ENCODE assay signal across 8 cellular contexts in the genomic region with DNA sequence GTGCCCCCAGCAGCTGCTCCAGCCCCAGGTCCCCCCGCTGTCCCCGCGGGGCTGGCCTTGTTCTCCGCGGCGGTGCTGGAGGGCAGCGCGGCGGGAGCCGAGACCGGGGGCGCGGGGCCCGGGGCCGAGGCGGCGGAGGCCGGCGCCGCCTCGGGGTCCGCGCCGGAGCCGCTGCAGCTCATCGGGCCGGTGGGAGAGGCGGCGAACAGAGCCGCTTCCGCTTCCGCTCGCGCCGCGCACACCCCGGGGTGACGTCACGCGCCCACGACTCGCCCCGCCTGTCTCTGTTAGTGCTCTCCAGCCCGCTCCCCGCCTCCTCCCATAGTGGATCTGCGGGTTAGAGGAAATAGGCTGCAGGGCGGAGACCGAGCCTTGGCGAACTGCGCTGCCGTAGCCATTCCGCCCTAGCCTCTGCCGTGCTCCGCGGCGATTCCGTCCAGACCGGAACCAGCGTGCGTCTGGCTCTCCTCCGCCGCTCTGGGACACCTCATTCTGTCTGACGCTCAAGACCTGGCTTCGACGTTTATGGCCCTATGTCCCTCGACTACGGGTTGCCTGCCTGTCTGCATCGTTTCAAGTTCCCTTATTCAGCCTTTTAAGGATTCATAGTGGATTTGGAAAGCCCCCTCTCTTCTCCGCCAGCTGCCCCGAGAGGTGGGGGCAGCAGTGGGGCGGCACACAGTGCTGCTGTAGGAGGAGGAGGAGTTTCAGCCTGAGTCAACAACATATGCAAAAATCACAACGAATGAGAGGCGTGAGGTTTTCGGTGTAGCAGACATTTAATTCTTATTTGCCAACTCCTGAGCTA. TPM values are rescaled to one million over a fixed set of nuclear protein-coding genes. Genes with fewer than 3 reads are reported as not detected.
DNase-seq lines count a peak whose midpoint lies in the region; ATAC-seq and TF ChIP-seq lines count a peak whose summit lies in the region.

A gene (minus strand): TSS at position 209 of the 808 bp plus-strand sequence. CDS start 27 bp downstream, at position 182.

- H3K27ac ChIP-seq in heart right ventricle (peak within 1 kb of the TSS; percentile 89 to 100 (median 98)), upper lobe of right lung (peak within 1 kb of the TSS; percentile 99)

- H3K9me3 ChIP-seq in heart right ventricle (no peaks in the 10 kb centered on the region), upper lobe of right lung (no peaks in the 10 kb centered on the region)

- TF ChIP-seq CTCF in heart right ventricle (IDR thresholded peaks at IDR 0.05): no peak
- TF ChIP-seq CTCF in progenitor cell of endocrine pancreas (IDR thresholded peaks at IDR 0.05; ENCODE audit: unreplicated experiment): no peak
- no peak for TF ChIP-seq CTCF in upper lobe of right lung (IDR thresholded peaks at IDR 0.05)

- no peaks in the 10 kb centered on the region for H3K27me3 Mint-ChIP-seq in T-helper 1 cell treated with Interleukin-12 subunit alpha and Interleukin-12 subunit beta and Interleukin-4 antibody, amounts not matched to agents 30 μg/mL and 1 μg/mL, for 36 hours (ENCODE audit: low read depth)
- H3K27me3 Mint-ChIP-seq in progenitor cell of endocrine pancreas: no peaks in the 10 kb centered on the region

- ATAC-seq in GM18498 (IDR thresholded peaks at IDR 0.05; ENCODE audit: unreplicated experiment) (peak; percentile 94), HG02885 (IDR thresholded peaks at IDR 0.05; ENCODE audit: poor library complexity, unreplicated experiment) (peak; percentile 92), heart right ventricle (peak; percentile 94 to 97 (median 96)), upper lobe of right lung (peak; percentile 96)

- peak; percentile 71 for DNase-seq in NCI-H1694 treated with DMSO at 0.1 percent for 48 hours (lab: John Stamatoyannopoulos, UW)
- DNase-seq in amniotic stem cell (lab: John Stamatoyannopoulos, UW): peak; percentile 95
- peak; percentile 98 for DNase-seq in heart right ventricle
- peak; percentile 87 for DNase-seq in progenitor cell of endocrine pancreas (ENCODE audit: low spot score, unreplicated experiment)
- DNase-seq in upper lobe of right lung: peak; percentile 99

- H3K4me3 Mint-ChIP-seq in T-helper 1 cell treated with Interleukin-12 subunit alpha and Interleukin-12 subunit beta and Interleukin-4 antibody, amounts not matched to agents 30 μg/mL and 1 μg/mL, for 36 hours: peak within 1 kb of the TSS; percentile 95
- peak within 1 kb of the TSS; percentile 82 for H3K4me3 Mint-ChIP-seq in progenitor cell of endocrine pancreas (ENCODE audit: low read depth)

- H3K4me3 ChIP-seq in heart right ventricle (peak within 1 kb of the TSS; percentile 57 to 82 (median 74)), upper lobe of right lung (peak within 1 kb of the TSS; percentile 75)

- H3K4me1 Mint-ChIP-seq in T-helper 1 cell treated with Interleukin-12 subunit alpha and Interleukin-12 subunit beta and Interleukin-4 antibody, amounts not matched to agents 30 μg/mL and 1 μg/mL, for 36 hours (ENCODE audit: low read depth): peaks cover 34% of the 10 kb centered on the region
- peaks cover 12% of the 10 kb centered on the region for H3K4me1 Mint-ChIP-seq in progenitor cell of endocrine pancreas (ENCODE audit: low read depth)

- peak within 1 kb of the TSS; percentile 95 for H3K27ac Mint-ChIP-seq in T-helper 1 cell treated with Interleukin-12 subunit alpha and Interleukin-12 subunit beta and Interleukin-4 antibody, amounts not matched to agents 30 μg/mL and 1 μg/mL, for 36 hours
- H3K27ac Mint-ChIP-seq in progenitor cell of endocrine pancreas: peak within 1 kb of the TSS; percentile 93

- WGBS in heart right ventricle, 2 donors: 0% methylated on average over 74 of the region's 74 CpGs

- H3K36me3 ChIP-seq in heart right ventricle (peaks cover 3 to 81% (median 44%) of the 10 kb centered on the region in 9 donors), upper lobe of right lung (peaks cover 66% of the 10 kb centered on the region)

- peaks cover 47% of the 10 kb centered on the region for H3K36me3 Mint-ChIP-seq in T-helper 1 cell treated with Interleukin-12 subunit alpha and Interleukin-12 subunit beta and Interleukin-4 antibody, amounts not matched to agents 30 μg/mL and 1 μg/mL, for 36 hours (ENCODE audit: low read depth)
- peaks cover 21% of the 10 kb centered on the region for H3K36me3 Mint-ChIP-seq in progenitor cell of endocrine pancreas (ENCODE audit: insufficient read depth)

- H3K27me3 ChIP-seq in heart right ventricle (no peaks in the 10 kb centered on the region), upper lobe of right lung (no peaks in the 10 kb centered on the region)

- H3K4me1 ChIP-seq in heart right ventricle (peaks cover 11 to 64% (median 40%) of the 10 kb centered on the region in 9 donors), upper lobe of right lung (peaks cover 26% of the 10 kb centered on the region)

- intact Hi-C loops in heart right ventricle (cut with DNase I) (loop anchor here in 4 of 10 donors (1.0 to 10.0 kb wide), 5 partner anchors 40 to 71 kb away; a partner anchor contains a TSS), upper lobe of right lung (cut with DNase I) (no loop called here)

- H3K9me3 Mint-ChIP-seq in T-helper 1 cell treated with Interleukin-12 subunit alpha and Interleukin-12 subunit beta and Interleukin-4 antibody, amounts not matched to agents 30 μg/mL and 1 μg/mL, for 36 hours: no peaks in the 10 kb centered on the region
- no peaks in the 10 kb centered on the region for H3K9me3 Mint-ChIP-seq in progenitor cell of endocrine pancreas (ENCODE audit: low read depth)

RNA-seq across cellular contexts. Expression of the gene that starts here (rescaled TPM):
- 100 to 1,000 TPM in 1 of 10 donors, 10 to 100 TPM in 9; 78.0 to 101 (median 89.7) TPM for total RNA-seq in heart right ventricle
- polyA plus RNA-seq in heart right ventricle: 100 to 1,000 TPM in 1 of 2 donors, 10 to 100 TPM in 1; 93.3 to 254 TPM
- 148 and 160 TPM in 2 replicates for total RNA-seq in progenitor cell of endocrine pancreas
- 87.8 TPM for total RNA-seq in upper lobe of right lung

Comparison
In these comparisons a context has a peak if more than half of its experiments do, and no peak if none do; other contexts are left out.
1. Peak in every context shown above with its lines: DNase-seq, ATAC-seq, H3K4me3 ChIP-seq and H3K27ac ChIP-seq.